28 cellular contexts compared by ENCODE assay signal in the genomic region with DNA sequence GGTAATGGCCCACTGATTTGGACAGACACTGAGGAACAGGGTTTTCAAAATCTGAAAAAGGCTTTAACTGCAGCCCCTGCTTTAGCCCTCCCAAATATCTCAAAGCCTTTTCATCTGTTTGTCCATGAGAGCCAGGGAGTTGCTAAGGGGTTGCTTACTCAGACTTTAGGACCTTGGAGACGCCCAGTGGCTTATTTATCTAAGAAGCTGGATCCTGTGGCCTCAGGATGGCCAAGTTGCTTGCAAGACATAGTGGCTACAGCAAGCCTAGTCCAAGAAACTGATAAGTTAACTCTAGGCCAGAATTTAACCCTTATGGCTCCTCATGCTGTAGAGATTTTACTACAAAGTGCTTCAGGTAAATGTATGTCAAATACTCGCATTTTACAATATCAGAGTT.
"Had no signal": no experiment of that assay in that cellular context is flagged by ENCODE, and none has a peak within 500 bp of the region (broad histone marks: within the 10 kb centered on the region; RNA-seq: fewer than 3 reads in every experiment).

No MANE protein-coding gene starts in this region.

- H3K27me3 Mint-ChIP-seq: activated naive CD8-positive, alpha-beta T cell treated with anti-CD3 and anti-CD28 coated beads for 36 hours; type B pancreatic cell had no signal

- H3K4me2 ChIP-seq: smooth muscle cell had no signal

- H3K36me3 ChIP-seq: gastroesophageal sphincter, vagina had no signal

- H3K27me3 ChIP-seq: gastroesophageal sphincter, testis, vagina had no signal

- H3K4me3 ChIP-seq: gastroesophageal sphincter, smooth muscle cell, testis, vagina had no signal

- H3K27ac ChIP-seq: gastroesophageal sphincter, testis, vagina had no signal

- H3K9me3 Mint-ChIP-seq: activated B cell treated with CpG ODN at 0.5 μM for 24 hours; activated naive CD8-positive, alpha-beta T cell treated with anti-CD3 and anti-CD28 coated beads for 36 hours; activated T-cell treated with anti-CD3 and anti-CD28 coated beads, Interleukin-2, amount 50 U/mL, for 4 hours; activated T-helper 2 cell treated with anti-CD3 and anti-CD28 coated beads, Interferon-gamma antibody, Interleukin-2, Interleukin-4, amounts not matched to agents 10 μg/mL and 5 μg/mL and 100 μg/mL, durations not matched to agents 14 hours and 24 hours and 36 hours; naive thymus-derived CD4-positive, alpha-beta T cell; neural crest cell; stimulated activated naive B cell treated with anti-CD40 and anti-IgM and Interleukin-4, amounts not matched to agents 10 μg/mL and 1 μg/mL and 100 μg/mL, for 72 hours; type B pancreatic cell had no signal

- DNase-seq: activated B cell treated with CpG ODN at 0.5 μM for 24 hours; activated CD4-positive, alpha-beta T cell treated with anti-CD3 and anti-CD28 coated beads for 36 hours; activated CD4-positive, alpha-beta T cell treated with anti-CD3 and anti-CD28 coated beads, Interleukin-2, amount 50 U/mL, for 48 hours; activated CD8-positive, alpha-beta memory T cell treated with anti-CD3 and anti-CD28 coated beads, Interleukin-2, amount 50 U/mL, for 48 hours; activated naive CD4-positive, alpha-beta T cell treated with Interleukin-2 at 50 U/mL for 16 hours; activated naive CD8-positive, alpha-beta T cell treated with anti-CD3 and anti-CD28 coated beads for 36 hours; activated T-cell treated with anti-CD3 and anti-CD28 coated beads, Interleukin-2, amount 50 U/mL, for 4 hours; amniotic stem cell; dermis blood vessel endothelial cell; effector memory CD4-positive, alpha-beta T cell; head of caudate nucleus; hypothalamus; islet precursor cell; left cardiac atrium; naive thymus-derived CD4-positive, alpha-beta T cell; occipital lobe; posterior cingulate gyrus; stimulated activated CD4-positive, alpha-beta T cell treated with anti-CD3 and anti-CD28 coated beads, Interleukin-15, amount 100 ng/mL, for 24 hours; stimulated activated naive B cell treated with anti-CD40 and anti-IgM and Interleukin-4, amounts not matched to agents 10 μg/mL and 1 μg/mL and 100 μg/mL, for 72 hours; T-helper 17 cell; testis had no signal

- H3K4me1 Mint-ChIP-seq: activated B cell treated with CpG ODN at 0.5 μM for 24 hours; activated CD4-positive, alpha-beta T cell treated with anti-CD3 and anti-CD28 coated beads for 36 hours; activated naive CD8-positive, alpha-beta T cell treated with anti-CD3 and anti-CD28 coated beads for 36 hours; neural crest cell; stimulated activated naive B cell treated with anti-CD40 and anti-IgM and Interleukin-4, amounts not matched to agents 10 μg/mL and 1 μg/mL and 100 μg/mL, for 72 hours; T-helper 17 cell had no signal

- H3K36me3 Mint-ChIP-seq: activated naive CD8-positive, alpha-beta T cell treated with anti-CD3 and anti-CD28 coated beads for 36 hours; naive thymus-derived CD4-positive, alpha-beta T cell; stimulated activated naive B cell treated with anti-CD40 and anti-IgM and Interleukin-4, amounts not matched to agents 10 μg/mL and 1 μg/mL and 100 μg/mL, for 72 hours; type B pancreatic cell had no signal

- H3K4me3 Mint-ChIP-seq: activated B cell treated with CpG ODN at 0.5 μM for 24 hours; activated CD4-positive, alpha-beta T cell treated with anti-CD3 and anti-CD28 coated beads for 36 hours; activated naive CD8-positive, alpha-beta T cell treated with anti-CD3 and anti-CD28 coated beads for 36 hours; activated T-cell treated with anti-CD3 and anti-CD28 coated beads, Interleukin-2, amount 50 U/mL, for 4 hours; naive thymus-derived CD4-positive, alpha-beta T cell; neural crest cell; stimulated activated naive B cell treated with anti-CD40 and anti-IgM and Interleukin-4, amounts not matched to agents 10 μg/mL and 1 μg/mL and 100 μg/mL, for 72 hours; T-helper 17 cell; type B pancreatic cell had no signal

- H3K4me1 ChIP-seq: gastroesophageal sphincter, testis, vagina had no signal

- ATAC-seq: activated CD4-positive, alpha-beta T cell treated with anti-CD3 and anti-CD28 coated beads for 36 hours; activated T-cell treated with anti-CD3 and anti-CD28 coated beads, Interleukin-2, amount 50 U/mL, for 4 hours; gastroesophageal sphincter; left cardiac atrium; naive thymus-derived CD4-positive, alpha-beta T cell; sciatic nerve; stimulated activated naive B cell treated with anti-CD40 and anti-IgM and Interleukin-4, amounts not matched to agents 10 μg/mL and 1 μg/mL and 100 μg/mL, for 72 hours; T-helper 17 cell had no signal

- H3K27ac Mint-ChIP-seq: activated B cell treated with CpG ODN at 0.5 μM for 24 hours; activated CD4-positive, alpha-beta T cell treated with anti-CD3 and anti-CD28 coated beads for 36 hours; activated naive CD8-positive, alpha-beta T cell treated with anti-CD3 and anti-CD28 coated beads for 36 hours; activated T-helper 2 cell treated with anti-CD3 and anti-CD28 coated beads, Interferon-gamma antibody, Interleukin-2, Interleukin-4, amounts not matched to agents 10 μg/mL and 5 μg/mL and 100 μg/mL, durations not matched to agents 14 hours and 24 hours and 36 hours; naive thymus-derived CD4-positive, alpha-beta T cell; stimulated activated naive B cell treated with anti-CD40 and anti-IgM and Interleukin-4, amounts not matched to agents 10 μg/mL and 1 μg/mL and 100 μg/mL, for 72 hours; T-helper 17 cell; type B pancreatic cell had no signal
